ENCODE assay signal across 11 cellular contexts in genomic region chr18:63148449-63149199, GRCh38.
DNase-seq lines count a peak whose midpoint lies in the region; ATAC-seq and TF ChIP-seq lines count a peak whose summit lies in the region.
"Had no signal": no experiment of that assay in that cellular context is flagged by ENCODE, and none has a peak within 500 bp of the region (broad histone marks: within the 10 kb centered on the region; RNA-seq: fewer than 3 reads in every experiment).

No MANE protein-coding gene starts in this region.

- H3K36me3 Mint-ChIP-seq in effector memory CD8-positive, alpha-beta T cell (ENCODE audit: insufficient read depth) = peaks cover 10% of the 10 kb centered on the region
- H3K36me3 Mint-ChIP-seq in nephron (ENCODE audit: low read depth) = no peaks in the 10 kb centered on the region
- H3K36me3 Mint-ChIP-seq in naive thymus-derived CD8-positive, alpha-beta T cell = peaks cover 0 to 27% (median 3%) of the 10 kb centered on the region in 3 donors

- H3K27me3 ChIP-seq in SK-N-SH (ENCODE audit: insufficient read depth) = no peaks in the 10 kb centered on the region

- H3K27me3 Mint-ChIP-seq in effector memory CD8-positive, alpha-beta T cell = no peaks in the 10 kb centered on the region
- no peaks in the 10 kb centered on the region for H3K27me3 Mint-ChIP-seq in nephron (ENCODE audit: low read depth)
- H3K27me3 Mint-ChIP-seq in naive thymus-derived CD8-positive, alpha-beta T cell = no peaks in the 10 kb centered on the region
- H3K27me3 Mint-ChIP-seq: CD4-positive, alpha-beta memory T cell had no signal

- peak overlapping the region; percentile 23 to 74 for H3K27ac Mint-ChIP-seq in effector memory CD8-positive, alpha-beta T cell
- H3K27ac Mint-ChIP-seq in nephron = peak overlapping the region; percentile 24 to 91 (median 36)
- peak overlapping the region in 2 of 10 donors; percentile 20 to 34 for H3K27ac Mint-ChIP-seq in naive thymus-derived CD8-positive, alpha-beta T cell
- H3K27ac Mint-ChIP-seq: endodermal cell had no signal

- no peaks in the 10 kb centered on the region for H3K36me3 ChIP-seq in SK-N-SH (replicated peaks in 1 of 2; ENCODE audit: control insufficient read depth in 1 of 2, insufficient read depth in 2 of 2, low read length in 1 of 2)

- 83% methylated on average over 12 of the region's 12 CpGs for WGBS in SK-N-SH (ENCODE audit: low lambda C conversion rate)

- CTCF ChIA-PET in SK-N-SH (lab: Yijun Ruan, JAX) = interaction anchor here (1.7 kb wide), 1 partner anchor 29 kb away, joined by 3 read pairs; no protein-coding TSS in a partner anchor

- no peaks in the 10 kb centered on the region for H3K9me3 ChIP-seq in SK-N-SH

- H3K27ac ChIP-seq in SK-N-SH (ENCODE audit: low read depth in 2 of 2, low read length in 1 of 2) = no peak overlapping the region; a peak in 1 of 4 replicates

- no peaks in the 10 kb centered on the region for H4K20me1 ChIP-seq in SK-N-SH (ENCODE audit: insufficient read depth)

- TF ChIP-seq EP300 in SK-N-SH (IDR thresholded peaks at IDR 0.05; ENCODE audit: borderline replicate concordance in 1 of 2, low read depth in 1 of 2, low read length in 1 of 2) = no peak

- peak; percentile 91 for DNase-seq in AG10803 (ENCODE audit: low read depth)
- DNase-seq in NCI-H1105 (lab: John Stamatoyannopoulos, UW) = peak; percentile 63
- no peak for DNase-seq in effector memory CD8-positive, alpha-beta T cell
- DNase-seq in HK-2 (ENCODE audit: unreplicated experiment) = no peak
- DNase-seq in naive thymus-derived CD8-positive, alpha-beta T cell = no peak
- no peak for DNase-seq in activated naive CD4-positive, alpha-beta T cell treated with anti-CD3 and anti-CD28 coated beads, Interleukin-2, amount 50 U/mL, for 16 hours
- no peak for DNase-seq in SK-N-SH
- DNase-seq: CD4-positive, alpha-beta memory T cell; endodermal cell; NCI-H748 treated with DMSO at 0.1 percent for 48 hours had no signal

- H3K9me3 Mint-ChIP-seq in effector memory CD8-positive, alpha-beta T cell = no peaks in the 10 kb centered on the region
- no peaks in the 10 kb centered on the region for H3K9me3 Mint-ChIP-seq in nephron
- no peaks in the 10 kb centered on the region for H3K9me3 Mint-ChIP-seq in naive thymus-derived CD8-positive, alpha-beta T cell
- H3K9me3 Mint-ChIP-seq: endodermal cell had no signal

- H3K9me2 ChIP-seq in SK-N-SH = no peaks in the 10 kb centered on the region

- no peak overlapping the region for H3K4me3 Mint-ChIP-seq in effector memory CD8-positive, alpha-beta T cell
- no peak overlapping the region for H3K4me3 Mint-ChIP-seq in nephron
- no peak overlapping the region for H3K4me3 Mint-ChIP-seq in naive thymus-derived CD8-positive, alpha-beta T cell
- H3K4me3 Mint-ChIP-seq: endodermal cell had no signal

- H3K4me2 ChIP-seq in SK-N-SH = no peak overlapping the region

- no peak for ATAC-seq in effector memory CD8-positive, alpha-beta T cell (replicated peaks)
- ATAC-seq in naive thymus-derived CD8-positive, alpha-beta T cell = no peak

- POLR2A ChIA-PET in naive thymus-derived CD8-positive, alpha-beta T cell (lab: Charles Lee) = interaction anchor here (0.9 to 1.0 kb wide), 2 partner anchors 13 to 29 kb away, joined by 3 read pairs; no protein-coding TSS in a partner anchor
- POLR2A ChIA-PET in SK-N-SH (lab: Yijun Ruan, JAX) = no interaction called here

- TF ChIP-seq RAD21 in SK-N-SH (IDR thresholded peaks at IDR 0.05; ENCODE audit: low read length) = no peak

- no peaks in the 10 kb centered on the region for H3F3A ChIP-seq in SK-N-SH (replicated peaks; ENCODE audit: insufficient read depth)

- no peak overlapping the region for H3K9ac ChIP-seq in SK-N-SH

- no peak overlapping the region for H2AFZ ChIP-seq in SK-N-SH (ENCODE audit: low read depth)

- TF ChIP-seq CTCF in AG10803 (conservative IDR thresholded peaks at IDR 0.05; ENCODE audit: low read length) = no peak
- TF ChIP-seq CTCF in nephron (IDR thresholded peaks at IDR 0.05; ENCODE audit: unreplicated experiment in 3 of 3) = no peak
- TF ChIP-seq CTCF in SK-N-SH (IDR thresholded peaks at IDR 0.05) = no peak

- H3K79me2 ChIP-seq in SK-N-SH (ENCODE audit: insufficient read depth) = no peaks in the 10 kb centered on the region

- H3K4me3 ChIP-seq in AG10803 (ENCODE audit: low read length) (no peak overlapping the region), SK-N-SH (ENCODE audit: low read depth in 2 of 2, low read length in 1 of 2) (no peak overlapping the region)

- H3K4me1 ChIP-seq in SK-N-SH (ENCODE audit: control insufficient read depth in 1 of 2, insufficient read depth in 2 of 2, low read depth in 1 of 2, low read length in 1 of 2) = peaks cover 0 to 7% of the 10 kb centered on the region in 2 experiments; a peak in 2 of 4 replicates

- peaks cover 38 to 47% of the 10 kb centered on the region in 2 donors for H3K4me1 Mint-ChIP-seq in effector memory CD8-positive, alpha-beta T cell (ENCODE audit: low read depth in 2 of 2)
- H3K4me1 Mint-ChIP-seq in nephron = peaks cover 71% of the 10 kb centered on the region
- H3K4me1 Mint-ChIP-seq in naive thymus-derived CD8-positive, alpha-beta T cell = peaks cover 34 to 51% (median 46%) of the 10 kb centered on the region in 4 donors
- H3K4me1 Mint-ChIP-seq: endodermal cell had no signal

TF ChIP-seq in SK-N-SH, 30 proteins besides CTCF, POLR2A, EP300 and RAD21:
- TF ChIP-seq PBX3 (IDR thresholded peaks at IDR 0.05) (no peak), RCOR1 (IDR thresholded peaks at IDR 0.05; ENCODE audit: low read length) (no peak), ELF1 (IDR thresholded peaks at IDR 0.05) (no peak), REST (IDR thresholded peaks at IDR 0.05; ENCODE audit: low read depth, low read length) (no peak), FOXJ3 (CRISPR knock-in tag; IDR thresholded peaks at IDR 0.05) (no peak)

Comparison
In these comparisons a context has a peak if more than half of its experiments do, and no peak if none do; other contexts are left out.
1. DNase-seq: peak in AG10803 (single experiment) and NCI-H1105 (single experiment); none in effector memory CD8-positive, alpha-beta T cell (0 of 3), HK-2 (single experiment), naive thymus-derived CD8-positive, alpha-beta T cell (0 of 10), activated naive CD4-positive, alpha-beta T cell treated with anti-CD3 and anti-CD28 coated beads, Interleukin-2, amount 50 U/mL, for 16 hours (single experiment) and SK-N-SH (single experiment).